9 cellular contexts compared by ENCODE assay signal in the genomic region with DNA sequence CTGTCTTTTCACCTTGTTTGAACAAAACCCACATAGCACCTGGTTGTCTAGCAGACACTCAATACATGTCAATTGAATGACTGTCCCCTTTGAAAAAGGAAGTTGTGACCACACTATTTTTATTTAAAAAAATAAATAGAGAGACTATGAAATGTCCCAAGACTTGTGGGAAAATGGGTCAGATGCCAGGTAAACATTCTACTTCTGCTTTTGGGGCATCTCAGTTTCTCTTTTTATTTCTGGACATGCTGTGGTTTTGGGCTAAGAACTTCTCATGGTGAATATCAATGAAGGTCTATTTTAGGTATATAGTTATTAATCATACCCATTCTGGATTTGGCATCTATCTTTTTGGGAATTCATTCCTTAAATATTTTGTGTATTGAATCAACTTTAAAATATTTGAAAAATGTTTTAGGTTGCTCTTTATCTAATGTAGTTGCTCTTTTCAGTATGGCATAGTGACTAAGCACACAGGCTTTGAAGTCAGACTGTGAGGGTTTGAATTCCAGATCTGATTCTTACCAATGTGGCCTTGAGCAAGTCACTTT. TPM values are rescaled to one million over a fixed set of nuclear protein-coding genes. Genes with fewer than 3 reads are reported as not detected.
DNase-seq lines count a peak whose midpoint lies in the region; ATAC-seq and TF ChIP-seq lines count a peak whose summit lies in the region.
"Had no signal": no experiment of that assay in that cellular context is flagged by ENCODE, and none has a peak within 500 bp of the region (broad histone marks: within the 10 kb centered on the region; RNA-seq: fewer than 3 reads in every experiment).

No MANE protein-coding gene starts in this region.

- no peak overlapping the region for H3K18ac ChIP-seq in mesendoderm (ENCODE audit: low read length)

- H3K27ac ChIP-seq in PC-3 (ENCODE audit: low read length) (peak overlapping the region; percentile 34; the same call in 1 of the 2 replicates), mesendoderm (ENCODE audit: low read depth, low read length) (no peak overlapping the region)
- H3K27ac ChIP-seq: body of pancreas had no signal

- no peak overlapping the region for H2BK120ac ChIP-seq in mesendoderm (ENCODE audit: low read depth, low read length)

- ATAC-seq in GM18861 (IDR thresholded peaks at IDR 0.05; ENCODE audit: unreplicated experiment) (peak; percentile 36), HG02885 (IDR thresholded peaks at IDR 0.05; ENCODE audit: poor library complexity, unreplicated experiment) (peak; percentile 19), PC-3 (peak; percentile 12; the same call in 1 of the 2 replicates)
- no peak for ATAC-seq in stimulated activated effector memory CD8-positive, alpha-beta T cell treated with anti-CD3 and anti-CD28 coated beads, Interleukin-12 subunit alpha, Interleukin-12 subunit beta, amount 100 ng/mL, for 72 hours
- ATAC-seq: body of pancreas had no signal

- H2BK5ac ChIP-seq in mesendoderm (ENCODE audit: low read length) = no peak overlapping the region

- no peaks in the 10 kb centered on the region for H3K9me2 ChIP-seq in PC-3 (replicated peaks; ENCODE audit: low read length)

- peaks cover 16% of the 10 kb centered on the region for H3F3A ChIP-seq in PC-3 (ENCODE audit: low read length, unreplicated experiment)

- intact Hi-C loops in PC-3 (cut with micrococcal nuclease) = no loop called here
- intact Hi-C loops in head of caudate nucleus (cut with DNase I) = no loop called here

- H3K4me3 Mint-ChIP-seq in stimulated activated effector memory CD8-positive, alpha-beta T cell treated with anti-CD3 and anti-CD28 coated beads, Interleukin-12 subunit alpha, Interleukin-12 subunit beta, amount 100 ng/mL, for 72 hours = no peak overlapping the region

- no peak overlapping the region for H3K27ac Mint-ChIP-seq in stimulated activated effector memory CD8-positive, alpha-beta T cell treated with anti-CD3 and anti-CD28 coated beads, Interleukin-12 subunit alpha, Interleukin-12 subunit beta, amount 100 ng/mL, for 72 hours

- TF ChIP-seq CTCF in PC-3 (conservative IDR thresholded peaks at IDR 0.05; ENCODE audit: low read depth, low read length) = no peak

- H3K23ac ChIP-seq in mesendoderm (ENCODE audit: low read length) = no peak overlapping the region

- no TSS peak for BruUV-seq in PC-3 (replicated peaks; lab: Mats Ljungman, UMichigan)

- no peaks in the 10 kb centered on the region for H3K79me1 ChIP-seq in mesendoderm (ENCODE audit: low read length)

- no peak overlapping the region for H3K56ac ChIP-seq in mesendoderm (ENCODE audit: low read length)

- no peak overlapping the region for H2AK5ac ChIP-seq in mesendoderm (ENCODE audit: low read length)

- H3K4me3 ChIP-seq in PC-3 (ENCODE audit: low read length) = no peak overlapping the region
- H3K4me3 ChIP-seq in mesendoderm (ENCODE audit: low read length) = no peak overlapping the region
- H3K4me3 ChIP-seq: body of pancreas had no signal

- no peak overlapping the region for H4K5ac ChIP-seq in mesendoderm (ENCODE audit: low read length)

- CTCF ChIA-PET in PC-3 (lab: Charles Lee) = interaction anchor here (1.3 kb wide), 1 partner anchor 34 kb away, joined by 4 read pairs; no protein-coding TSS in a partner anchor

- H2AFZ ChIP-seq in PC-3 (ENCODE audit: low read length) = no peak overlapping the region

- H3K79me2 ChIP-seq in PC-3 (ENCODE audit: low read length) (no peaks in the 10 kb centered on the region), mesendoderm (ENCODE audit: control insufficient read depth, insufficient read depth, low read length) (no peaks in the 10 kb centered on the region)

- H3K9me3 Mint-ChIP-seq in stimulated activated effector memory CD8-positive, alpha-beta T cell treated with anti-CD3 and anti-CD28 coated beads, Interleukin-12 subunit alpha, Interleukin-12 subunit beta, amount 100 ng/mL, for 72 hours = no peaks in the 10 kb centered on the region

- no peaks in the 10 kb centered on the region for H4K20me1 ChIP-seq in PC-3 (ENCODE audit: low read length)

- no peaks in the 10 kb centered on the region for H3K36me3 ChIP-seq in PC-3 (ENCODE audit: low read depth, low read length)
- no peaks in the 10 kb centered on the region for H3K36me3 ChIP-seq in mesendoderm (ENCODE audit: control insufficient read depth, insufficient read depth, low read length)

- H3K36me3 Mint-ChIP-seq in stimulated activated effector memory CD8-positive, alpha-beta T cell treated with anti-CD3 and anti-CD28 coated beads, Interleukin-12 subunit alpha, Interleukin-12 subunit beta, amount 100 ng/mL, for 72 hours = peaks cover 9% of the 10 kb centered on the region

- H3K9me3 ChIP-seq in PC-3 (ENCODE audit: low read length) = no peaks in the 10 kb centered on the region
- H3K9me3 ChIP-seq: body of pancreas had no signal

- H3K4me1 ChIP-seq in PC-3 (ENCODE audit: insufficient read depth, low read length) (peaks cover 37% of the 10 kb centered on the region), mesendoderm (ENCODE audit: control insufficient read depth, low read depth, low read length) (peaks cover under 1% of the 10 kb centered on the region)

- no peaks in the 10 kb centered on the region for H3K27me3 ChIP-seq in PC-3 (ENCODE audit: low read length)
- no peaks in the 10 kb centered on the region for H3K27me3 ChIP-seq in mesendoderm (ENCODE audit: insufficient read depth, low read length, poor library complexity)
- H3K27me3 ChIP-seq: body of pancreas had no signal

- no peak overlapping the region for H4K8ac ChIP-seq in mesendoderm (ENCODE audit: low read depth, low read length)

- no peak overlapping the region for H3K4ac ChIP-seq in mesendoderm (ENCODE audit: low read depth, low read length)

- POLR2A ChIA-PET in PC-3 (lab: Charles Lee; ENCODE audit: unreplicated experiment) = no interaction called here

- no peak overlapping the region for H2BK15ac ChIP-seq in mesendoderm (replicated peaks; ENCODE audit: low read depth)

- peaks cover 3% of the 10 kb centered on the region for H3K4me1 Mint-ChIP-seq in stimulated activated effector memory CD8-positive, alpha-beta T cell treated with anti-CD3 and anti-CD28 coated beads, Interleukin-12 subunit alpha, Interleukin-12 subunit beta, amount 100 ng/mL, for 72 hours

- H3K4me2 ChIP-seq in PC-3 (ENCODE audit: low read length) (peak overlapping the region; percentile 59), mesendoderm (ENCODE audit: low read length) (no peak overlapping the region)

- DNase-seq in PC-3 (peak; percentile 87), mesendoderm (peak; percentile 23), DMS79 treated with DMSO at 0.1 percent for 48 hours (lab: John Stamatoyannopoulos, UW) (no peak), head of caudate nucleus (no peak), COLO829 (ENCODE audit: low spot score) (no peak)
- DNase-seq in stimulated activated effector memory CD8-positive, alpha-beta T cell treated with anti-CD3 and anti-CD28 coated beads, Interleukin-12 subunit alpha, Interleukin-12 subunit beta, amount 100 ng/mL, for 72 hours (ENCODE audit: low spot score in 2 of 2) = no peak
- DNase-seq: body of pancreas had no signal

- H3K9ac ChIP-seq in PC-3 (ENCODE audit: low read length) (no peak overlapping the region), mesendoderm (ENCODE audit: low read length) (no peak overlapping the region)

RNA-seq across cellular contexts. Expression of a gene that starts 4.4 kb away (rescaled TPM):
- total RNA-seq in PC-3 (2014; rRNA removed) = 7.6 and 9.4 TPM in 2 replicates
- 7.3 TPM for polyA plus RNA-seq in mesendoderm (2013, experiment 1 of 2)
- polyA plus RNA-seq in mesendoderm (2013, experiment 2 of 2) = 8.5 TPM

Comparison
In these comparisons a context has a peak if more than half of its experiments do, and no peak if none do; other contexts are left out.
1. DNase-seq: peak in PC-3 (single experiment) and mesendoderm (single experiment); none in DMS79 treated with DMSO at 0.1 percent for 48 hours (single experiment), head of caudate nucleus (0 of 42), COLO829 (single experiment) and stimulated activated effector memory CD8-positive, alpha-beta T cell treated with anti-CD3 and anti-CD28 coated beads, Interleukin-12 subunit alpha, Interleukin-12 subunit beta, amount 100 ng/mL, for 72 hours (0 of 2).